ENCODE assay signal across 8 cellular contexts in genomic region chr6:122869437-122870024, GRCh38.
A peak's percentile ranks its signal among the peaks of the same experiment; 100 is the strongest.
DNase-seq lines count a peak whose midpoint lies in the region; ATAC-seq and TF ChIP-seq lines count a peak whose summit lies in the region.

No MANE protein-coding gene starts in this region.

- H3K9me3 Mint-ChIP-seq in activated T-helper 1 cell treated with anti-CD3 and anti-CD28 coated beads, Interleukin-12 subunit alpha, Interleukin-12 subunit beta, Interleukin-2, Interleukin-4 antibody, amounts not matched to agents 30 ng/mL and 10 ng/mL and 1 ng/mL, durations not matched to agents 14 hours and 24 hours and 36 hours: no peaks in the 10 kb centered on the region

- DNase-seq in DMS79 (lab: John Stamatoyannopoulos, UW) (peak; percentile 62), NCI-H510A (lab: John Stamatoyannopoulos, UW) (peak; percentile 18), brain microvascular endothelial cell (peak; percentile 45), kidney glomerular epithelial cell (lab: John Stamatoyannopoulos, UW) (peak; percentile 42)
- no peak for DNase-seq in stimulated activated CD4-positive, alpha-beta T cell treated with anti-CD3 and anti-CD28 coated beads, Interleukin-4, amount 100 ng/mL, for 4 hours
- DNase-seq in activated T-helper 1 cell treated with anti-CD3 and anti-CD28 coated beads, Interleukin-12 subunit alpha, Interleukin-12 subunit beta, Interleukin-2, Interleukin-4 antibody, amounts not matched to agents 30 ng/mL and 10 ng/mL and 1 ng/mL, durations not matched to agents 14 hours and 24 hours and 36 hours (ENCODE audit: low spot score): no peak

- no peaks in the 10 kb centered on the region for H3K4me1 Mint-ChIP-seq in activated T-helper 1 cell treated with anti-CD3 and anti-CD28 coated beads, Interleukin-12 subunit alpha, Interleukin-12 subunit beta, Interleukin-2, Interleukin-4 antibody, amounts not matched to agents 30 ng/mL and 10 ng/mL and 1 ng/mL, durations not matched to agents 14 hours and 24 hours and 36 hours (ENCODE audit: low read depth)

- in situ Hi-C loops in brain microvascular endothelial cell (cut with HindIII; ENCODE audit: low pct_ligation_motif_present, low sequenced_read_pairs): no loop called here

- no peak overlapping the region for H3K27ac Mint-ChIP-seq in activated T-helper 1 cell treated with anti-CD3 and anti-CD28 coated beads, Interleukin-12 subunit alpha, Interleukin-12 subunit beta, Interleukin-2, Interleukin-4 antibody, amounts not matched to agents 30 ng/mL and 10 ng/mL and 1 ng/mL, durations not matched to agents 14 hours and 24 hours and 36 hours

- TF ChIP-seq CTCF in brain microvascular endothelial cell (IDR thresholded peaks at IDR 0.05; ENCODE audit: low read depth, low read length, missing control alignments): peak; percentile 79

- ATAC-seq in GM19455 (IDR thresholded peaks at IDR 0.05; ENCODE audit: unreplicated experiment) (peak; percentile 64), HG03521 (IDR thresholded peaks at IDR 0.05; ENCODE audit: unreplicated experiment) (peak; percentile 85)

- intact Hi-C loops in activated T-helper 1 cell treated with anti-CD3 and anti-CD28 coated beads, Interleukin-12 subunit alpha, Interleukin-12 subunit beta, Interleukin-2, Interleukin-4 antibody, amounts not matched to agents 30 ng/mL and 10 ng/mL and 1 ng/mL, durations not matched to agents 14 hours and 24 hours and 36 hours (cut with micrococcal nuclease): no loop called here

- no peak overlapping the region for H3K4me3 ChIP-seq in brain microvascular endothelial cell (ENCODE audit: low read depth, low read length)

- H3K27me3 Mint-ChIP-seq in activated T-helper 1 cell treated with anti-CD3 and anti-CD28 coated beads, Interleukin-12 subunit alpha, Interleukin-12 subunit beta, Interleukin-2, Interleukin-4 antibody, amounts not matched to agents 30 ng/mL and 10 ng/mL and 1 ng/mL, durations not matched to agents 14 hours and 24 hours and 36 hours (ENCODE audit: insufficient read depth): no peaks in the 10 kb centered on the region

- H3K27me3 ChIP-seq in brain microvascular endothelial cell (replicated peaks): no peaks in the 10 kb centered on the region

- no peaks in the 10 kb centered on the region for H3K36me3 Mint-ChIP-seq in activated T-helper 1 cell treated with anti-CD3 and anti-CD28 coated beads, Interleukin-12 subunit alpha, Interleukin-12 subunit beta, Interleukin-2, Interleukin-4 antibody, amounts not matched to agents 30 ng/mL and 10 ng/mL and 1 ng/mL, durations not matched to agents 14 hours and 24 hours and 36 hours (ENCODE audit: low read depth)

- H3K36me3 ChIP-seq in brain microvascular endothelial cell (replicated peaks): no peaks in the 10 kb centered on the region

- H3K4me3 Mint-ChIP-seq in activated T-helper 1 cell treated with anti-CD3 and anti-CD28 coated beads, Interleukin-12 subunit alpha, Interleukin-12 subunit beta, Interleukin-2, Interleukin-4 antibody, amounts not matched to agents 30 ng/mL and 10 ng/mL and 1 ng/mL, durations not matched to agents 14 hours and 24 hours and 36 hours: no peak overlapping the region

- no peak overlapping the region for H3K27ac ChIP-seq in brain microvascular endothelial cell

Comparison
In these comparisons a context has a peak if more than half of its experiments do, and no peak if none do; other contexts are left out.
1. DNase-seq: peak in DMS79 (single experiment), NCI-H510A (single experiment), brain microvascular endothelial cell (single experiment) and kidney glomerular epithelial cell (single experiment); none in stimulated activated CD4-positive, alpha-beta T cell treated with anti-CD3 and anti-CD28 coated beads, Interleukin-4, amount 100 ng/mL, for 4 hours (0 of 2) and activated T-helper 1 cell treated with anti-CD3 and anti-CD28 coated beads, Interleukin-12 subunit alpha, Interleukin-12 subunit beta, Interleukin-2, Interleukin-4 antibody, amounts not matched to agents 30 ng/mL and 10 ng/mL and 1 ng/mL, durations not matched to agents 14 hours and 24 hours and 36 hours (single experiment).